17 cellular contexts compared by ENCODE assay signal in genomic region chr9:102700936-102701335, GRCh38.
"Had no signal": no experiment of that assay in that cellular context is flagged by ENCODE, and none has a peak within 500 bp of the region (broad histone marks: within the 10 kb centered on the region; RNA-seq: fewer than 3 reads in every experiment).

No MANE protein-coding gene starts in this region.

- H3K27ac ChIP-seq: colonic mucosa, gastrocnemius medialis, heart right ventricle, neutrophil, skin epidermis, stomach, vagina had no signal

- H3K36me3 ChIP-seq: colonic mucosa, gastrocnemius medialis, heart right ventricle, neutrophil, stomach, vagina had no signal

- ATAC-seq: gastrocnemius medialis; heart right ventricle; left lobe of liver; mucosa of descending colon; naive thymus-derived CD8-positive, alpha-beta T cell; WTC11 had no signal

- DNase-seq: activated CD4-positive, alpha-beta T cell treated with anti-CD3 and anti-CD28 coated beads, Interleukin-2, amount 10 ng/mL, durations not matched to agents 7 days and 5 days; activated CD8-positive, alpha-beta memory T cell treated with anti-CD3 and anti-CD28 coated beads for 24 hours; activated naive CD4-positive, alpha-beta T cell treated with Interleukin-2 at 50 U/mL for 16 hours; caudate nucleus; colonic mucosa; effector CD8-positive, alpha-beta T cell; gastrocnemius medialis; heart right ventricle; mucosa of descending colon; naive thymus-derived CD8-positive, alpha-beta T cell; stomach had no signal

- H3K4me1 ChIP-seq: colonic mucosa, gastrocnemius medialis, heart right ventricle, stomach, vagina had no signal

- FAIRE-seq: islet of Langerhans had no signal

- H3K4me3 ChIP-seq: colonic mucosa, gastrocnemius medialis, heart right ventricle, mucosa of descending colon, skin epidermis, stomach, vagina had no signal

- H3K27me3 ChIP-seq: colonic mucosa, gastrocnemius medialis, heart right ventricle, neutrophil, stomach, vagina had no signal

- H3K9me3 ChIP-seq: colonic mucosa, gastrocnemius medialis, mucosa of descending colon, neutrophil, vagina had no signal
